Comparison of ENCODE assay signal across 10 cellular contexts in genomic region chr4:38129452-38129830, GRCh38.
DNase-seq lines count a peak whose midpoint lies in the region; ATAC-seq and TF ChIP-seq lines count a peak whose summit lies in the region.
"Had no signal": no experiment of that assay in that cellular context is flagged by ENCODE, and none has a peak within 500 bp of the region (broad histone marks: within the 10 kb centered on the region; RNA-seq: fewer than 3 reads in every experiment).

No MANE protein-coding gene starts in this region.

- TF ChIP-seq CTCF in RWPE2 (IDR thresholded peaks at IDR 0.05; ENCODE audit: poor library complexity, severe bottlenecking), result no peak

- H3K79me1 ChIP-seq in neuronal stem cell (ENCODE audit: low read depth, low read length), result no peaks in the 10 kb centered on the region

- no peak overlapping the region for H2BK5ac ChIP-seq in neuronal stem cell (ENCODE audit: low read length)

- CTCF ChIA-PET in CD8-positive, alpha-beta memory T cell (lab: Charles Lee), result interaction anchor here (0.9 to 1.2 kb wide), 3 partner anchors 26 to 601 kb away, joined by 3 to 4 read pairs (median 4); no protein-coding TSS in a partner anchor

- peaks cover 53% of the 10 kb centered on the region for H3K4me1 ChIP-seq in CD8-positive, alpha-beta memory T cell (ENCODE audit: insufficient read depth, low read length)
- H3K4me1 ChIP-seq in RWPE2 (ENCODE audit: insufficient read depth, poor library complexity, severe bottlenecking) (peaks cover 11% of the 10 kb centered on the region), neuronal stem cell (ENCODE audit: control insufficient read depth in 2 of 2, insufficient read depth in 1 of 2, low read depth in 1 of 2, low read length in 2 of 2) (peaks cover 23 to 30% of the 10 kb centered on the region in 2 donors)

- no peak overlapping the region for H2AK5ac ChIP-seq in neuronal stem cell (ENCODE audit: low read depth, low read length)

- no peak overlapping the region for H3K4me2 ChIP-seq in neuronal stem cell (ENCODE audit: insufficient read depth, low read length, poor library complexity, severe bottlenecking)

- peaks cover 0 to 1% (median 0%) of the 10 kb centered on the region in 5 donors for H3K9me3 Mint-ChIP-seq in CD8-positive, alpha-beta memory T cell

- no peak overlapping the region for H2BK120ac ChIP-seq in neuronal stem cell (ENCODE audit: low read depth, low read length)

- H2AFZ ChIP-seq in neuronal stem cell (ENCODE audit: low read length), result no peak overlapping the region

- peak overlapping the region; percentile 68 for H2BK12ac ChIP-seq in neuronal stem cell (ENCODE audit: low read length)

- no peak overlapping the region for H3K4ac ChIP-seq in neuronal stem cell (ENCODE audit: low read length)

- peaks cover 65 to 73% (median 70%) of the 10 kb centered on the region in 3 donors for H3K4me1 Mint-ChIP-seq in CD8-positive, alpha-beta memory T cell

- H3K36me3 Mint-ChIP-seq in CD8-positive, alpha-beta memory T cell, result peaks cover 10 to 39% (median 14%) of the 10 kb centered on the region in 3 donors

- H3K18ac ChIP-seq in neuronal stem cell (ENCODE audit: low read length), result no peak overlapping the region

- WGBS in neuronal stem cell (ENCODE audit: extremely low coverage in 2 of 2, insufficient read length in 2 of 2, insufficient replicate concordance in 1 of 2), 2 donors, result no CpG with 5 or more reads among the region's 4 CpGs

- no peak overlapping the region for H4K91ac ChIP-seq in neuronal stem cell (ENCODE audit: low read depth, low read length, poor library complexity)

- H3K27me3 ChIP-seq in CD8-positive, alpha-beta memory T cell (ENCODE audit: insufficient read depth, low read length, poor library complexity, severe bottlenecking), result no peaks in the 10 kb centered on the region
- H3K27me3 ChIP-seq in RWPE2 (ENCODE audit: insufficient read depth, poor library complexity, severe bottlenecking) (no peaks in the 10 kb centered on the region), neuronal stem cell (ENCODE audit: control insufficient read depth in 3 of 3, insufficient read depth in 3 of 3, low read depth in 1 of 3, low read length in 3 of 3) (no peaks in the 10 kb centered on the region)

- POLR2A ChIA-PET in CD8-positive, alpha-beta memory T cell (lab: Charles Lee), result no interaction called here

- no peak overlapping the region for H3K23ac ChIP-seq in neuronal stem cell (ENCODE audit: low read depth, low read length, poor library complexity)

- H2BK15ac ChIP-seq in neuronal stem cell (ENCODE audit: low read length), result no peak overlapping the region

- peak overlapping the region; percentile 76 to 97 (median 94) for H3K27ac Mint-ChIP-seq in CD8-positive, alpha-beta memory T cell

- no peak overlapping the region for H3K9ac ChIP-seq in neuronal stem cell (ENCODE audit: low read depth, low read length, poor library complexity)

- peaks cover 11% of the 10 kb centered on the region for H3K36me3 ChIP-seq in CD8-positive, alpha-beta memory T cell (ENCODE audit: insufficient read depth, low read length)
- H3K36me3 ChIP-seq in RWPE2 (ENCODE audit: low read depth), result 0 out of 2 replicates have a peak, but pooled peaks cover 7% of the 10 kb centered on the region
- H3K36me3 ChIP-seq in neuronal stem cell (replicated peaks in 1 of 2; ENCODE audit: control insufficient read depth in 2 of 2, insufficient read depth in 2 of 2, low read length in 2 of 2), result peaks cover 5 to 37% of the 10 kb centered on the region in 2 donors

- ATAC-seq in RWPE2 (ENCODE audit: low read depth), result no peak
- ATAC-seq in HG03045 (IDR thresholded peaks at IDR 0.05; ENCODE audit: unreplicated experiment), result no peak
- ATAC-seq: sciatic nerve had no signal

- no peak overlapping the region for H3K27ac ChIP-seq in CD8-positive, alpha-beta memory T cell (ENCODE audit: low read depth, low read length)
- peak overlapping the region; percentile 38 for H3K27ac ChIP-seq in RWPE2 (ENCODE audit: poor library complexity, severe bottlenecking)
- peak overlapping the region; percentile 87 for H3K27ac ChIP-seq in epithelial cell of prostate
- no peak overlapping the region for H3K27ac ChIP-seq in neuronal stem cell (replicated peaks; ENCODE audit: low read length)

- H3K9me3 ChIP-seq in CD8-positive, alpha-beta memory T cell (ENCODE audit: low read length), result no peaks in the 10 kb centered on the region
- H3K9me3 ChIP-seq in RWPE2 (ENCODE audit: severe bottlenecking) (no peaks in the 10 kb centered on the region), neuronal stem cell (replicated peaks in 1 of 2; ENCODE audit: control insufficient read depth in 2 of 2, insufficient read depth in 1 of 2, low read depth in 1 of 2, low read length in 2 of 2) (peaks cover 0 to 5% of the 10 kb centered on the region in 2 donors)

- peak overlapping the region; percentile 41 to 84 (median 71) for H3K4me3 Mint-ChIP-seq in CD8-positive, alpha-beta memory T cell

- no peak overlapping the region for H3K14ac ChIP-seq in neuronal stem cell (ENCODE audit: low read length)

- H3K4me3 ChIP-seq in CD8-positive, alpha-beta memory T cell (ENCODE audit: low read length), result no peak overlapping the region
- H3K4me3 ChIP-seq in RWPE2 (ENCODE audit: severe bottlenecking) (no peak overlapping the region), neuronal stem cell (ENCODE audit: low read length in 2 of 2) (no peak overlapping the region)

- no peak for DNase-seq in CD8-positive, alpha-beta memory T cell
- DNase-seq in RWPE2 (ENCODE audit: low spot score), result no peak
- no peak for DNase-seq in epithelial cell of prostate (ENCODE audit: low read depth, low spot score)
- DNase-seq in neuronal stem cell (ENCODE audit: low spot score), result no peak
- DNase-seq in DMS53 (lab: John Stamatoyannopoulos, UW), result no peak
- DNase-seq in dermis blood vessel endothelial cell, result no peak
- no peak for DNase-seq in SKM-1 (lab: John Stamatoyannopoulos, UW; ENCODE audit: unreplicated experiment)
- DNase-seq: hippocampal formation had no signal

- peaks cover 0 to 3% of the 10 kb centered on the region in 2 donors for H3K27me3 Mint-ChIP-seq in CD8-positive, alpha-beta memory T cell

- H4K8ac ChIP-seq in neuronal stem cell (ENCODE audit: low read depth, low read length), result no peak overlapping the region

Comparison
In these comparisons a context has a peak if more than half of its experiments do, and no peak if none do; other contexts are left out.
1. H3K27ac ChIP-seq: peak in RWPE2 (single experiment) and epithelial cell of prostate (single experiment); none in CD8-positive, alpha-beta memory T cell (single experiment) and neuronal stem cell (single experiment).